In the genomic region with DNA sequence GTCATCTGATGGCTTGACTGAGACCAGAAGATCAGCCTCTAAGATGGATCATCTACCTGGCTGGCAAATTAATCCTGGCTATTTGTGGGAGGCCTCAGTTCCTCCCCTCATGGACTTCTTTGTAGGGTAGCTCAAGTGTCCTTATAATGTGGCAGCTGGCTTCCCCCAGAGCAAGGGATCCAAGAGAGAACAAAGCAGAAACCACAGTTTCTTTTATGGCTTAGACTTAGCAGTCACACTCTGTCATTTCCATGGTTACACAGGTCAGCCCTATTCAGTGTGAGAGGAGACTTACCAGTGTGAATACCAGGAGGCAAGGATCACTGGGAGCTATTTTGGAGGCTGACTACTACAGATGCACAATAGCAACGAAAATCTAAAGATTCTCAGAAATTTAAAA, we compare ENCODE assay signal across 1 cellular context.
TF ChIP-seq lines count a peak whose summit lies in the region.

No MANE protein-coding gene starts in this region.

TF ChIP-seq in WTC11, 78 proteins besides CTCF, POLR2A, EP300 and RAD21 (continued from another document):
- TF ChIP-seq, protein P1, sequence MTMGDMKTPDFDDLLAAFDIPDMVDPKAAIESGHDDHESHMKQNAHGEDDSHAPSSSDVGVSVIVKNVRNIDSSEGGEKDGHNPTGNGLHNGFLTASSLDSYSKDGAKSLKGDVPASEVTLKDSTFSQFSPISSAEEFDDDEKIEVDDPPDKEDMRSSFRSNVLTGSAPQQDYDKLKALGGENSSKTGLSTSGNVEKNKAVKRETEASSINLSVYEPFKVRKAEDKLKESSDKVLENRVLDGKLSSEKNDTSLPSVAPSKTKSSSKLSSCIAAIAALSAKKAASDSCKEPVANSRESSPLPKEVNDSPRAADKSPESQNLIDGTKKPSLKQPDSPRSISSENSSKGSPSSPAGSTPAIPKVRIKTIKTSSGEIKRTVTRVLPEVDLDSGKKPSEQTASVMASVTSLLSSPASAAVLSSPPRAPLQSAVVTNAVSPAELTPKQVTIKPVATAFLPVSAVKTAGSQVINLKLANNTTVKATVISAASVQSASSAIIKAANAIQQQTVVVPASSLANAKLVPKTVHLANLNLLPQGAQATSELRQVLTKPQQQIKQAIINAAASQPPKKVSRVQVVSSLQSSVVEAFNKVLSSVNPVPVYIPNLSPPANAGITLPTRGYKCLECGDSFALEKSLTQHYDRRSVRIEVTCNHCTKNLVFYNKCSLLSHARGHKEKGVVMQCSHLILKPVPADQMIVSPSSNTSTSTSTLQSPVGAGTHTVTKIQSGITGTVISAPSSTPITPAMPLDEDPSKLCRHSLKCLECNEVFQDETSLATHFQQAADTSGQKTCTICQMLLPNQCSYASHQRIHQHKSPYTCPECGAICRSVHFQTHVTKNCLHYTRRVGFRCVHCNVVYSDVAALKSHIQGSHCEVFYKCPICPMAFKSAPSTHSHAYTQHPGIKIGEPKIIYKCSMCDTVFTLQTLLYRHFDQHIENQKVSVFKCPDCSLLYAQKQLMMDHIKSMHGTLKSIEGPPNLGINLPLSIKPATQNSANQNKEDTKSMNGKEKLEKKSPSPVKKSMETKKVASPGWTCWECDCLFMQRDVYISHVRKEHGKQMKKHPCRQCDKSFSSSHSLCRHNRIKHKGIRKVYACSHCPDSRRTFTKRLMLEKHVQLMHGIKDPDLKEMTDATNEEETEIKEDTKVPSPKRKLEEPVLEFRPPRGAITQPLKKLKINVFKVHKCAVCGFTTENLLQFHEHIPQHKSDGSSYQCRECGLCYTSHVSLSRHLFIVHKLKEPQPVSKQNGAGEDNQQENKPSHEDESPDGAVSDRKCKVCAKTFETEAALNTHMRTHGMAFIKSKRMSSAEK (CRISPR knock-in tag; IDR thresholded peaks at IDR 0.05; ENCODE audit: borderline replicate concordance) = no peak
- TF ChIP-seq HMGA2 (CRISPR knock-in tag; IDR thresholded peaks at IDR 0.05) (no peak), GTF2I (CRISPR knock-in tag; conservative IDR thresholded peaks at IDR 0.05) (no peak), ELF4 (CRISPR knock-in tag; IDR thresholded peaks at IDR 0.05; ENCODE audit: low read depth) (no peak), CDX4 (CRISPR knock-in tag; IDR thresholded peaks at IDR 0.05; ENCODE audit: borderline replicate concordance) (no peak), ATF2 (CRISPR knock-in tag; IDR thresholded peaks at IDR 0.05; ENCODE audit: borderline replicate concordance, low read depth) (no peak), PREB (CRISPR knock-in tag; IDR thresholded peaks at IDR 0.05; ENCODE audit: borderline replicate concordance) (no peak), IRF2 (CRISPR knock-in tag; IDR thresholded peaks at IDR 0.05; ENCODE audit: borderline replicate concordance, low read depth) (no peak), ZNF138 (CRISPR knock-in tag; conservative IDR thresholded peaks at IDR 0.05) (no peak), FOXK1 (CRISPR knock-in tag; IDR thresholded peaks at IDR 0.05) (no peak), FOXJ3 (CRISPR knock-in tag; IDR thresholded peaks at IDR 0.05; ENCODE audit: borderline replicate concordance) (no peak), CREB1 (CRISPR knock-in tag; IDR thresholded peaks at IDR 0.05) (no peak), NR1H2 (CRISPR knock-in tag; IDR thresholded peaks at IDR 0.05) (no peak)
- TF ChIP-seq, protein P2, sequence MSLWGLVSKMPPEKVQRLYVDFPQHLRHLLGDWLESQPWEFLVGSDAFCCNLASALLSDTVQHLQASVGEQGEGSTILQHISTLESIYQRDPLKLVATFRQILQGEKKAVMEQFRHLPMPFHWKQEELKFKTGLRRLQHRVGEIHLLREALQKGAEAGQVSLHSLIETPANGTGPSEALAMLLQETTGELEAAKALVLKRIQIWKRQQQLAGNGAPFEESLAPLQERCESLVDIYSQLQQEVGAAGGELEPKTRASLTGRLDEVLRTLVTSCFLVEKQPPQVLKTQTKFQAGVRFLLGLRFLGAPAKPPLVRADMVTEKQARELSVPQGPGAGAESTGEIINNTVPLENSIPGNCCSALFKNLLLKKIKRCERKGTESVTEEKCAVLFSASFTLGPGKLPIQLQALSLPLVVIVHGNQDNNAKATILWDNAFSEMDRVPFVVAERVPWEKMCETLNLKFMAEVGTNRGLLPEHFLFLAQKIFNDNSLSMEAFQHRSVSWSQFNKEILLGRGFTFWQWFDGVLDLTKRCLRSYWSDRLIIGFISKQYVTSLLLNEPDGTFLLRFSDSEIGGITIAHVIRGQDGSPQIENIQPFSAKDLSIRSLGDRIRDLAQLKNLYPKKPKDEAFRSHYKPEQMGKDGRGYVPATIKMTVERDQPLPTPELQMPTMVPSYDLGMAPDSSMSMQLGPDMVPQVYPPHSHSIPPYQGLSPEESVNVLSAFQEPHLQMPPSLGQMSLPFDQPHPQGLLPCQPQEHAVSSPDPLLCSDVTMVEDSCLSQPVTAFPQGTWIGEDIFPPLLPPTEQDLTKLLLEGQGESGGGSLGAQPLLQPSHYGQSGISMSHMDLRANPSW (CRISPR knock-in tag; conservative IDR thresholded peaks at IDR 0.05; ENCODE audit: low read depth) = no peak
- TF ChIP-seq, protein P3, sequence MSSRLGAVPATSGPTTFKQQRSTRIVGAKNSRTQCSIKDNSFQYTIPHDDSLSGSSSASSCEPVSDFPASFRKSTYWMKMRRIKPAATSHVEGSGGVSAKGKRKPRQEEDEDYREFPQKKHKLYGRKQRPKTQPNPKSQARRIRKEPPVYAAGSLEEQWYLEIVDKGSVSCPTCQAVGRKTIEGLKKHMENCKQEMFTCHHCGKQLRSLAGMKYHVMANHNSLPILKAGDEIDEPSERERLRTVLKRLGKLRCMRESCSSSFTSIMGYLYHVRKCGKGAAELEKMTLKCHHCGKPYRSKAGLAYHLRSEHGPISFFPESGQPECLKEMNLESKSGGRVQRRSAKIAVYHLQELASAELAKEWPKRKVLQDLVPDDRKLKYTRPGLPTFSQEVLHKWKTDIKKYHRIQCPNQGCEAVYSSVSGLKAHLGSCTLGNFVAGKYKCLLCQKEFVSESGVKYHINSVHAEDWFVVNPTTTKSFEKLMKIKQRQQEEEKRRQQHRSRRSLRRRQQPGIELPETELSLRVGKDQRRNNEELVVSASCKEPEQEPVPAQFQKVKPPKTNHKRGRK (CRISPR knock-in tag; IDR thresholded peaks at IDR 0.05; ENCODE audit: borderline replicate concordance) = no peak
